Comparison of ENCODE assay signal across 8 cellular contexts in the genomic region with DNA sequence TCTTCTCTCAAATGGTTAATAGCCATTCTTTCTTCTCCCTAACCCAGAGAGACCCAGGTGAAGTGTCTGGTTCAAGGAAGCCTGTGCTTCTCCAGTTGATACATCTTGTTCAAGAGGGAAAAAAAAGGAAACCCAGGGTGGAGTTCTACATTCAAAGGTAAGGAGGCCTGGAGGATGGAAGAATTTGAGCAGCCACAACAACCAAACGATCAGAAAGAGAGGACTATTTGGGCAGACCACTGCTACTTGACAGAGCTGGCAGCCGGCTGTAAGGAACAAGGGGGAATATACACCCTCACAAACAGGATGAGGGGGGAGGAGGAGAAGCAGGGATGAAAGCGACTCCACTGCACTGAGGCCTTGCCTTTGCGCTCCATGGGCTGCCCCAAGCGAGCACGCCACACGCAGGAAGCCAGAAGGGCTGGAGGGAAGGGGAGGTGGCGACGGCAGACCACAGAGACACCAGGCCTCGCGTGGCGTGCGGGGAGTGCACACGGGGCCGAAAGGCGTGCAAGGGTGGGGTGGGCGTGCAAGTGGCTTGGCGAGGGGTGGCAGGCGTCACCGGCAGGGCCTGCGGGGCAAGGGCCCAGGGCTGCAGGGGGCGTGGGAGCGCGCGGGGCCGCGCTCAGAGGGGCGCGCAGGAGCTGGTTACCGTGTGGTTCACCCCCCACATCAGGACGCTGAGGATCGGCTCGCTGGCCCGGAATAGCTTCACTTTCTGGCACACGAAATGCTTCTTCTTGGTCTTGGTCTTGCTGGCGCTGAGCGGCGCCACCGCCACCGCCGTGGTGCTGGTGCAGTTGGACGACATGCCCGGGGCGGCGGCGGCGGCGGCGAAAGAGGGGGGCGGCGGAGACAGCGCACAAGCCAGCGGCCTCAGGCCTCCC. TPM values are rescaled to one million over a fixed set of nuclear protein-coding genes. Genes with fewer than 3 reads are reported as not detected.
DNase-seq lines count a peak whose midpoint lies in the region; ATAC-seq and TF ChIP-seq lines count a peak whose summit lies in the region.

No MANE protein-coding gene starts in this region.

- H3K36me3 Mint-ChIP-seq in activated naive CD8-positive, alpha-beta T cell = peaks cover 8% of the 10 kb centered on the region

- DNase-seq in AG20443 (ENCODE audit: low spot score) = peak; percentile 67
- peak; percentile 48 for DNase-seq in RWPE1 (ENCODE audit: low spot score)
- DNase-seq in cardiac septum (ENCODE audit: low spot score) = peak; percentile 78
- DNase-seq in pons (ENCODE audit: low spot score) = peak; percentile 45

- POLR2A ChIA-PET in RWPE1 (lab: Yijun Ruan, JAX; ENCODE audit: low non-redundant PET) = no interaction called here

- CTCF ChIA-PET in RWPE1 (lab: Yijun Ruan, JAX) = no interaction called here

- peak overlapping the region; percentile 90 for H3K27ac Mint-ChIP-seq in activated naive CD8-positive, alpha-beta T cell

- no peaks in the 10 kb centered on the region for H3K4me1 ChIP-seq in urinary bladder (ENCODE audit: insufficient read depth)

- H3K27ac ChIP-seq in RWPE1 (peak overlapping the region; percentile 97), urinary bladder (ENCODE audit: low read depth) (peak overlapping the region; percentile 73)

- ATAC-seq in GM18909 (IDR thresholded peaks at IDR 0.05; ENCODE audit: poor library complexity, unreplicated experiment) (peak; percentile 32), HG03196 (IDR thresholded peaks at IDR 0.05; ENCODE audit: unreplicated experiment) (peak; percentile 16)

- intact Hi-C loops in cardiac septum (cut with DNase I) = loop anchor here (2.0 kb wide), 1 partner anchor 46 kb away; a partner anchor contains a TSS

- peaks cover 49% of the 10 kb centered on the region for H3K4me1 Mint-ChIP-seq in activated naive CD8-positive, alpha-beta T cell (ENCODE audit: low read depth)

- no peaks in the 10 kb centered on the region for H3K27me3 Mint-ChIP-seq in activated naive CD8-positive, alpha-beta T cell

- peak overlapping the region; percentile 91 for H3K4me3 Mint-ChIP-seq in activated naive CD8-positive, alpha-beta T cell

- peaks cover 5% of the 10 kb centered on the region for H3K36me3 ChIP-seq in urinary bladder (ENCODE audit: insufficient read depth)

- TF ChIP-seq CTCF in RWPE1 (conservative IDR thresholded peaks at IDR 0.05; ENCODE audit: low read depth) = no peak

- peak overlapping the region; percentile 74 for H3K4me3 ChIP-seq in urinary bladder (ENCODE audit: low read depth, low read length)

- no peaks in the 10 kb centered on the region for H3K9me3 Mint-ChIP-seq in activated naive CD8-positive, alpha-beta T cell (ENCODE audit: low read depth)

- under 1% methylated on average over 53 of the region's 53 CpGs for WGBS in urinary bladder

RNA-seq across cellular contexts. Expression of a gene that starts 0.5 kb away (rescaled TPM):
- 48.4 TPM for total RNA-seq in cardiac septum
- 47.0 TPM for total RNA-seq in urinary bladder
- 35.8 TPM for polyA plus RNA-seq in urinary bladder

RNA-seq across cellular contexts. Expression of a gene that starts 26.3 kb away (rescaled TPM):
- total RNA-seq in cardiac septum (10.4 TPM), urinary bladder (11.8 TPM)
- 18.9 TPM for polyA plus RNA-seq in urinary bladder

RNA-seq across cellular contexts. Expression of a gene that starts 46.3 kb away (rescaled TPM):
- total RNA-seq in cardiac septum (141 TPM), urinary bladder (97.5 TPM)
- polyA plus RNA-seq in urinary bladder = 202 TPM

RNA-seq across cellular contexts. Expression of a gene that starts 50.7 kb away (rescaled TPM):
- total RNA-seq in cardiac septum (29.3 TPM), urinary bladder (8.2 TPM)
- polyA plus RNA-seq in urinary bladder = 26.5 TPM

RNA-seq across cellular contexts. Expression of a gene that starts 54.7 kb away (rescaled TPM):
- total RNA-seq in cardiac septum = 564 TPM
- total RNA-seq in urinary bladder = 2,179 TPM
- 2,357 TPM for polyA plus RNA-seq in urinary bladder

Comparison
In these comparisons a context has a peak if more than half of its experiments do, and no peak if none do; other contexts are left out.
1. Peak in every context shown above with its lines: DNase-seq, ATAC-seq, H3K4me3 ChIP-seq and H3K27ac ChIP-seq.